In the genomic region with DNA sequence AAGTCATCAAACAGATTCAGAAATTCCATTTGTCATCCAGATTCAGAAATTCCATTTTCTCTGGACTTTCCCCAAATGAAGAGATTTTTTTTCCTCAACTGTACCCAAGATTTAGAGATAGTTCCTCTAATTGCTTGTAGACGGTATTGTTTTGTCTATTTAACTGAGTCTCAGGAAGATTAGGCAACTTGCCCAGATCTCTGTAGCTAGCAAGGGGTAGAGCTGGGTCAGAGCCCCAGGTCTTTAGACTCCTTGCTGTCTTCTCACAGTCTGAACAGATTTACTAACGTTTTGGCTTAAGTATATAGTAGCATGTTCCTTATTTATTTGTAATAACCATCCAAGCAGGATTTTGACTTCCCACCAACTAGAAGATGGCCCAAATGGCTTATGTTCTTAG, we compare ENCODE assay signal across 2 cellular contexts.
TF ChIP-seq lines count a peak whose summit lies in the region.

No MANE protein-coding gene starts in this region.

TF ChIP-seq in GM23338, 12 proteins besides CTCF, POLR2A, EP300 and RAD21 (continued from another document):
- TF ChIP-seq, protein P1, sequence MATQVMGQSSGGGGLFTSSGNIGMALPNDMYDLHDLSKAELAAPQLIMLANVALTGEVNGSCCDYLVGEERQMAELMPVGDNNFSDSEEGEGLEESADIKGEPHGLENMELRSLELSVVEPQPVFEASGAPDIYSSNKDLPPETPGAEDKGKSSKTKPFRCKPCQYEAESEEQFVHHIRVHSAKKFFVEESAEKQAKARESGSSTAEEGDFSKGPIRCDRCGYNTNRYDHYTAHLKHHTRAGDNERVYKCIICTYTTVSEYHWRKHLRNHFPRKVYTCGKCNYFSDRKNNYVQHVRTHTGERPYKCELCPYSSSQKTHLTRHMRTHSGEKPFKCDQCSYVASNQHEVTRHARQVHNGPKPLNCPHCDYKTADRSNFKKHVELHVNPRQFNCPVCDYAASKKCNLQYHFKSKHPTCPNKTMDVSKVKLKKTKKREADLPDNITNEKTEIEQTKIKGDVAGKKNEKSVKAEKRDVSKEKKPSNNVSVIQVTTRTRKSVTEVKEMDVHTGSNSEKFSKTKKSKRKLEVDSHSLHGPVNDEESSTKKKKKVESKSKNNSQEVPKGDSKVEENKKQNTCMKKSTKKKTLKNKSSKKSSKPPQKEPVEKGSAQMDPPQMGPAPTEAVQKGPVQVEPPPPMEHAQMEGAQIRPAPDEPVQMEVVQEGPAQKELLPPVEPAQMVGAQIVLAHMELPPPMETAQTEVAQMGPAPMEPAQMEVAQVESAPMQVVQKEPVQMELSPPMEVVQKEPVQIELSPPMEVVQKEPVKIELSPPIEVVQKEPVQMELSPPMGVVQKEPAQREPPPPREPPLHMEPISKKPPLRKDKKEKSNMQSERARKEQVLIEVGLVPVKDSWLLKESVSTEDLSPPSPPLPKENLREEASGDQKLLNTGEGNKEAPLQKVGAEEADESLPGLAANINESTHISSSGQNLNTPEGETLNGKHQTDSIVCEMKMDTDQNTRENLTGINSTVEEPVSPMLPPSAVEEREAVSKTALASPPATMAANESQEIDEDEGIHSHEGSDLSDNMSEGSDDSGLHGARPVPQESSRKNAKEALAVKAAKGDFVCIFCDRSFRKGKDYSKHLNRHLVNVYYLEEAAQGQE (IDR thresholded peaks at IDR 0.05; ENCODE audit: unreplicated experiment) = no peak
- TF ChIP-seq, protein P2, sequence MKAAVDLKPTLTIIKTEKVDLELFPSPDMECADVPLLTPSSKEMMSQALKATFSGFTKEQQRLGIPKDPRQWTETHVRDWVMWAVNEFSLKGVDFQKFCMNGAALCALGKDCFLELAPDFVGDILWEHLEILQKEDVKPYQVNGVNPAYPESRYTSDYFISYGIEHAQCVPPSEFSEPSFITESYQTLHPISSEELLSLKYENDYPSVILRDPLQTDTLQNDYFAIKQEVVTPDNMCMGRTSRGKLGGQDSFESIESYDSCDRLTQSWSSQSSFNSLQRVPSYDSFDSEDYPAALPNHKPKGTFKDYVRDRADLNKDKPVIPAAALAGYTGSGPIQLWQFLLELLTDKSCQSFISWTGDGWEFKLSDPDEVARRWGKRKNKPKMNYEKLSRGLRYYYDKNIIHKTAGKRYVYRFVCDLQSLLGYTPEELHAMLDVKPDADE (IDR thresholded peaks at IDR 0.05) = no peak
- TF ChIP-seq, protein P3, sequence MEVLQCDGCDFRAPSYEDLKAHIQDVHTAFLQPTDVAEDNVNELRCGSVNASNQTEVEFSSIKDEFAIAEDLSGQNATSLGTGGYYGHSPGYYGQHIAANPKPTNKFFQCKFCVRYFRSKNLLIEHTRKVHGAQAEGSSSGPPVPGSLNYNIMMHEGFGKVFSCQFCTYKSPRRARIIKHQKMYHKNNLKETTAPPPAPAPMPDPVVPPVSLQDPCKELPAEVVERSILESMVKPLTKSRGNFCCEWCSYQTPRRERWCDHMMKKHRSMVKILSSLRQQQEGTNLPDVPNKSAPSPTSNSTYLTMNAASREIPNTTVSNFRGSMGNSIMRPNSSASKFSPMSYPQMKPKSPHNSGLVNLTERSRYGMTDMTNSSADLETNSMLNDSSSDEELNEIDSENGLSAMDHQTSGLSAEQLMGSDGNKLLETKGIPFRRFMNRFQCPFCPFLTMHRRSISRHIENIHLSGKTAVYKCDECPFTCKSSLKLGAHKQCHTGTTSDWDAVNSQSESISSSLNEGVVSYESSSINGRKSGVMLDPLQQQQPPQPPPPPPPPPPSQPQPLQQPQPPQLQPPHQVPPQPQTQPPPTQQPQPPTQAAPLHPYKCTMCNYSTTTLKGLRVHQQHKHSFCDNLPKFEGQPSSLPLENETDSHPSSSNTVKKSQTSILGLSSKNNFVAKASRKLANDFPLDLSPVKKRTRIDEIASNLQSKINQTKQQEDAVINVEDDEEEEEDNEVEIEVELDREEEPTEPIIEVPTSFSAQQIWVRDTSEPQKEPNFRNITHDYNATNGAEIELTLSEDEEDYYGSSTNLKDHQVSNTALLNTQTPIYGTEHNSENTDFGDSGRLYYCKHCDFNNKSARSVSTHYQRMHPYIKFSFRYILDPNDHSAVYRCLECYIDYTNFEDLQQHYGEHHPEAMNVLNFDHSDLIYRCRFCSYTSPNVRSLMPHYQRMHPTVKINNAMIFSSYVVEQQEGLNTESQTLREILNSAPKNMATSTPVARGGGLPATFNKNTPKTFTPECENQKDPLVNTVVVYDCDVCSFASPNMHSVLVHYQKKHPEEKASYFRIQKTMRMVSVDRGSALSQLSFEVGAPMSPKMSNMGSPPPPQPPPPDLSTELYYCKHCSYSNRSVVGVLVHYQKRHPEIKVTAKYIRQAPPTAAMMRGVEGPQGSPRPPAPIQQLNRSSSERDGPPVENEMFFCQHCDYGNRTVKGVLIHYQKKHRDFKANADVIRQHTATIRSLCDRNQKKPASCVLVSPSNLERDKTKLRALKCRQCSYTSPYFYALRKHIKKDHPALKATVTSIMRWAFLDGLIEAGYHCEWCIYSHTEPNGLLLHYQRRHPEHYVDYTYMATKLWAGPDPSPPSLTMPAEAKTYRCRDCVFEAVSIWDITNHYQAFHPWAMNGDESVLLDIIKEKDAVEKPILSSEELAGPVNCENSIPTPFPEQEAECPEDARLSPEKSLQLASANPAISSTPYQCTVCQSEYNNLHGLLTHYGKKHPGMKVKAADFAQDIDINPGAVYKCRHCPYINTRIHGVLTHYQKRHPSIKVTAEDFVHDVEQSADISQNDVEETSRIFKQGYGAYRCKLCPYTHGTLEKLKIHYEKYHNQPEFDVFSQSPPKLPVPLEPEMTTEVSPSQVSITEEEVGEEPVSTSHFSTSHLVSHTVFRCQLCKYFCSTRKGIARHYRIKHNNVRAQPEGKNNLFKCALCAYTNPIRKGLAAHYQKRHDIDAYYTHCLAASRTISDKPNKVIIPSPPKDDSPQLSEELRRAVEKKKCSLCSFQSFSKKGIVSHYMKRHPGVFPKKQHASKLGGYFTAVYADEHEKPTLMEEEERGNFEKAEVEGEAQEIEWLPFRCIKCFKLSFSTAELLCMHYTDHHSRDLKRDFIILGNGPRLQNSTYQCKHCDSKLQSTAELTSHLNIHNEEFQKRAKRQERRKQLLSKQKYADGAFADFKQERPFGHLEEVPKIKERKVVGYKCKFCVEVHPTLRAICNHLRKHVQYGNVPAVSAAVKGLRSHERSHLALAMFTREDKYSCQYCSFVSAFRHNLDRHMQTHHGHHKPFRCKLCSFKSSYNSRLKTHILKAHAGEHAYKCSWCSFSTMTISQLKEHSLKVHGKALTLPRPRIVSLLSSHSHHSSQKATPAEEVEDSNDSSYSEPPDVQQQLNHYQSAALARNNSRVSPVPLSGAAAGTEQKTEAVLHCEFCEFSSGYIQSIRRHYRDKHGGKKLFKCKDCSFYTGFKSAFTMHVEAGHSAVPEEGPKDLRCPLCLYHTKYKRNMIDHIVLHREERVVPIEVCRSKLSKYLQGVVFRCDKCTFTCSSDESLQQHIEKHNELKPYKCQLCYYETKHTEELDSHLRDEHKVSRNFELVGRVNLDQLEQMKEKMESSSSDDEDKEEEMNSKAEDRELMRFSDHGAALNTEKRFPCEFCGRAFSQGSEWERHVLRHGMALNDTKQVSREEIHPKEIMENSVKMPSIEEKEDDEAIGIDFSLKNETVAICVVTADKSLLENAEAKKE (CRISPR knock-in tag; IDR thresholded peaks at IDR 0.05) = no peak
- TF ChIP-seq EZH2 (IDR thresholded peaks at IDR 0.05; ENCODE audit: low read depth, unreplicated experiment) (no peak), POLR2AphosphoS5 (IDR thresholded peaks at IDR 0.05; ENCODE audit: low read depth) (no peak), STAT1 (IDR thresholded peaks at IDR 0.05; ENCODE audit: unreplicated experiment) (no peak), NANOG (IDR thresholded peaks at IDR 0.05; ENCODE audit: borderline replicate concordance) (no peak), ZNF114 (CRISPR knock-in tag; IDR thresholded peaks at IDR 0.05) (no peak), ZNF331 (CRISPR knock-in tag; IDR thresholded peaks at IDR 0.05; ENCODE audit: low read depth) (no peak)
TF ChIP-seq in GM23338: peak in this region for 0.

TF ChIP-seq in WTC11, 78 proteins besides CTCF, POLR2A, EP300 and RAD21 (continued from another document):
- TF ChIP-seq, protein P4, sequence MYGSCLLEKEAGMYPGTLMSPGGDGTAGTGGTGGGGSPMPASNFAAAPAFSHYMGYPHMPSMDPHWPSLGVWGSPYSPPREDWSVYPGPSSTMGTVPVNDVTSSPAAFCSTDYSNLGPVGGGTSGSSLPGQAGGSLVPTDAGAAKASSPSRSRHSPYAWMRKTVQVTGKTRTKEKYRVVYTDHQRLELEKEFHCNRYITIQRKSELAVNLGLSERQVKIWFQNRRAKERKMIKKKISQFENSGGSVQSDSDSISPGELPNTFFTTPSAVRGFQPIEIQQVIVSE (CRISPR knock-in tag; IDR thresholded peaks at IDR 0.05; ENCODE audit: borderline replicate concordance) = no peak
- TF ChIP-seq, protein P5, sequence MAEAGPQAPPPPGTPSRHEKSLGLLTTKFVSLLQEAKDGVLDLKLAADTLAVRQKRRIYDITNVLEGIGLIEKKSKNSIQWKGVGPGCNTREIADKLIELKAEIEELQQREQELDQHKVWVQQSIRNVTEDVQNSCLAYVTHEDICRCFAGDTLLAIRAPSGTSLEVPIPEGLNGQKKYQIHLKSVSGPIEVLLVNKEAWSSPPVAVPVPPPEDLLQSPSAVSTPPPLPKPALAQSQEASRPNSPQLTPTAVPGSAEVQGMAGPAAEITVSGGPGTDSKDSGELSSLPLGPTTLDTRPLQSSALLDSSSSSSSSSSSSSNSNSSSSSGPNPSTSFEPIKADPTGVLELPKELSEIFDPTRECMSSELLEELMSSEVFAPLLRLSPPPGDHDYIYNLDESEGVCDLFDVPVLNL (CRISPR knock-in tag; IDR thresholded peaks at IDR 0.05; ENCODE audit: borderline replicate concordance, low read depth) = no peak
TF ChIP-seq in WTC11: peak in this region for 0.
